ENCODE assay signal across 8 cellular contexts in the genomic region with DNA sequence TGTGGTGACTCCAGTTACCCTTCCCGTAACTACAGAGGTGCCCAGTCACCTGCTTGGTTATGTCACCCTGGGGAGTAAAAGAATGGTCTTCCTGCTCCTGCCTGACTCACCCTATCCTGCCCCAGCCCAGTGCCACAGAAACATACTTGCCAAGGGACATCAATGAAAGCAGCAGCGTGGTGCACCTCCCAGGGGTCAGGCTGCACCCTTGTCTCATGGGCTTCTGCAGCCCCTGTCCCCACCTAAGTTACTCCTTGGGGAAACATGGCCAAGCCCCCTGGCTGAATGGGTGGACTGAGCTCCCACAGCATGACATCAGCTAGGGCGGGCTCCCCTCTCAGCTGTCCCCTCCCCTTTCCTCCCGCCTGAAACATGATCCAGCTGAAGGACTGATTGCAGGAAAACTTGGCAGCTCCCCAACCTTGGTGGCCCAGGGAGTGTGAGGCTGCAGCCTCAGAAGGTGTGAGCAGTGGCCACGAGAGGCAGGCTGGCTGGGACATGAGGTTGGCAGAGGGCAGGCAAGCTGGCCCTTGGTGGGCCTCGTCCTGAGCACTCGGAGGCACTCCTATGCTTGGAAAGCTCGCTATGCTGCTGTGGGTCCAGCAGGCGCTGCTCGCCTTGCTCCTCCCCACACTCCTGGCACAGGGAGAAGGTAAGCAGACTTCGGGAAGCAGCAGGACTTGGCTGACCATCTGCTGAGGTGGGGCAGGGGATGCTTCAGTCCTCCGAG. TPM values are rescaled to one million over a fixed set of nuclear protein-coding genes. Genes with fewer than 3 reads are reported as not detected.
A peak's percentile ranks its signal among the peaks of the same experiment; 100 is the strongest.
DNase-seq lines count a peak whose midpoint lies in the region; ATAC-seq and TF ChIP-seq lines count a peak whose summit lies in the region.

Gene HTR3A, plus strand, starts transcription at position 368 of the 730 bp plus-strand sequence. Its CDS starts 218 bp downstream, at position 586.

- intact Hi-C loops in A673 (cut with micrococcal nuclease; ENCODE audit: unreplicated experiment): no loop called here

- no peak for TF ChIP-seq CTCF in A673 (conservative IDR thresholded peaks at IDR 0.05; ENCODE audit: low read depth, low read length)

- CTCF ChIA-PET in A673 (lab: Charles Lee): no interaction called here

- H3K27ac ChIP-seq in A673 (ENCODE audit: low read depth, low read length, poor library complexity, severe bottlenecking): no peak within 1 kb of the TSS

- DNase-seq in A673 (ENCODE audit: low spot score) (peak; percentile 88), NCI-H1092 treated with DMSO at 0.1 percent for 48 hours (lab: John Stamatoyannopoulos, UW) (peak; percentile 93), SHP77 treated with DMSO at 0.1 percent for 48 hours (lab: John Stamatoyannopoulos, UW) (peak; percentile 47), iPS-NIHi11 (ENCODE audit: low spot score) (peak; percentile 78)
- DNase-seq in stimulated activated naive CD8-positive, alpha-beta T cell treated with anti-CD3 and anti-CD28 coated beads, Interleukin-15, Interleukin-2, amounts not matched to agents 100 U/mL and 50 U/mL, for 24 hours: no peak

- no peaks in the 10 kb centered on the region for H3K9me3 ChIP-seq in A673 (ENCODE audit: low read depth, low read length, poor library complexity, severe bottlenecking)

- no TSS peak for BruUV-seq in A673 (replicated peaks; lab: Mats Ljungman, UMichigan)

- H3K27me3 ChIP-seq in A673 (replicated peaks; ENCODE audit: insufficient read depth, low read depth, low read length, poor library complexity): peaks cover 16% of the 10 kb centered on the region

- H3K4me3 ChIP-seq in A673 (ENCODE audit: low read depth, low read length, poor library complexity, severe bottlenecking): no peak within 1 kb of the TSS

- H3K36me3 ChIP-seq in A673 (ENCODE audit: insufficient read depth, low read length, poor library complexity, severe bottlenecking): no peaks in the 10 kb centered on the region

- POLR2A ChIA-PET in A673 (lab: Charles Lee; ENCODE audit: low non-redundant PET): no interaction called here

- peaks cover 9% of the 10 kb centered on the region for H3K4me1 ChIP-seq in A673 (ENCODE audit: insufficient read depth, low read length, poor library complexity, severe bottlenecking)

- ATAC-seq in HG02610 (IDR thresholded peaks at IDR 0.05; ENCODE audit: unreplicated experiment) (no peak), GM21423 (IDR thresholded peaks at IDR 0.05; ENCODE audit: unreplicated experiment) (no peak), GM19397 (IDR thresholded peaks at IDR 0.05; ENCODE audit: unreplicated experiment) (no peak)
- ATAC-seq in stimulated activated naive CD8-positive, alpha-beta T cell treated with anti-CD3 and anti-CD28 coated beads, Interleukin-15, Interleukin-2, amounts not matched to agents 100 U/mL and 50 U/mL, for 24 hours: no peak

RNA-seq across cellular contexts. Expression of gene HTR3A, which starts in this region (rescaled TPM):
- total RNA-seq in A673 (2021): not detected in 2 replicates

Comparison
In these comparisons a context has a peak if more than half of its experiments do, and no peak if none do; other contexts are left out.
1. Peak in DNase-seq in A673; RNA of the gene not detected or under 1 TPM.